Comparison of ENCODE assay signal across 8 cellular contexts in genomic region chr22:44787832-44788231, GRCh38. TPM values are rescaled to one million over a fixed set of nuclear protein-coding genes. Genes with fewer than 3 reads are reported as not detected.
"Had no signal": no experiment of that assay in that cellular context is flagged by ENCODE, and none has a peak within 500 bp of the region (broad histone marks: within the 10 kb centered on the region; RNA-seq: fewer than 3 reads in every experiment).

No MANE protein-coding gene starts in this region.

- ATAC-seq: GM12878 had no signal

- FAIRE-seq: G401.6, GM12878, GM12891, GM12892, GM18507, GM19239 had no signal

- DNase-seq: GDM1, GF-D8 had no signal

- H3K4me3 ChIP-seq: GM12878 had no signal

RNA-seq across cellular contexts. Expression of gene ARHGAP8, which starts 35.5 kb away (rescaled TPM):
- total RNA-seq: GM12878 had no signal
